In the genomic region with DNA sequence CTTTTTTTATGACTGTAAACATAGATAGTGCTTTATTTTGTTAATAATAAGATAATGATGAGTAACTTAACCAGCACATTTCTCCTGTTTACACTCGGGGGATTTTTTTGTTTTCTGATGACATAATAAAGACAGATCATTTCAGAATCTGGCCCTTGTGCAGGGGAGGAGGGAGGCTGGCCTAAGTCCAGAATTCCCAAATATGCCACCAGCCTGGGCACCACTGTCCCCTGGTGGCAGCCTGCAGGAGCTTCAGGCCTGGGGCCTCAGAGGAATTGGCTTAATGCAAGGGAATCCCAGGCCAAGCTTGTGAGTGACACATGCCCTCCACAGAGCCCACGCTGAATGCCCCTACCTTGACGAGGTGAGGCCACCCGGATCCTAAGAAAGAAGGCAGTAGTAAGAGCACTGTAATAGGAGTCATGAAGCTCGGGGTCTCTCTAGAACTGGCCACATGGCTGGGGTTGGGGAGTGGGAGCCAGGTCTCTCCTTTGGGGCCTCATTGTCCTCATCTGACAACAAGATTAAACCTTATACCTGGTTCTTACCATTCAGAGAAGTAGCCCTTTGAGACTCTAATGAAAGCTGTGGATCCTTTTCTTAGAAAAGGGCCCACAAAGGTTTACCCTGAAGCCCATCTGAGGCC, we compare ENCODE assay signal across 8 cellular contexts. TPM values are rescaled to one million over a fixed set of nuclear protein-coding genes. Genes with fewer than 3 reads are reported as not detected.
DNase-seq lines count a peak whose midpoint lies in the region; ATAC-seq and TF ChIP-seq lines count a peak whose summit lies in the region.

No MANE protein-coding gene starts in this region.

- no peak overlapping the region for H3K9ac ChIP-seq in parathyroid adenoma

- TF ChIP-seq CTCF in GM10248 (IDR thresholded peaks at IDR 0.05; ENCODE audit: control extremely low read depth, extremely low read depth, low read depth, missing control alignments) (peak; percentile 40), parathyroid adenoma (IDR thresholded peaks at IDR 0.05) (peak; percentile 93)

- H3K4me1 ChIP-seq in parathyroid adenoma = peaks cover 32% of the 10 kb centered on the region

- no peaks in the 10 kb centered on the region for H3K36me3 ChIP-seq in parathyroid adenoma (ENCODE audit: control insufficient read depth, insufficient read depth, low read length)

- DNase-seq in A172 (ENCODE audit: low spot score) (peak; percentile 85), GM10248 (ENCODE audit: extremely low spot score) (no peak), NCI-H2029 (lab: John Stamatoyannopoulos, UW) (peak; percentile 74), UCSD-AML1 (lab: John Stamatoyannopoulos, UW; ENCODE audit: unreplicated experiment) (peak; percentile 49), foreskin melanocyte (peak; percentile 63), activated T-cell treated with anti-CD3 and anti-CD28 coated beads for 4 hours (no peak)

- H3K9me3 ChIP-seq in parathyroid adenoma (ENCODE audit: control insufficient read depth, low read length) = no peaks in the 10 kb centered on the region

- CTCF ChIA-PET in GM10248 (lab: Yijun Ruan, JAX) = interaction anchor here (1.0 to 4.0 kb wide), 11 partner anchors 12 to 624 kb away, joined by 3 to 48 read pairs (median 7); a partner anchor contains a TSS

- POLR2A ChIA-PET in GM10248 (lab: Yijun Ruan, JAX) = no interaction called here

- H2AFZ ChIP-seq in parathyroid adenoma = no peak overlapping the region

- H3K27ac ChIP-seq in parathyroid adenoma = peak overlapping the region; percentile 99

- peak overlapping the region; percentile 19 for H3K4me2 ChIP-seq in parathyroid adenoma (ENCODE audit: low read length)

- ATAC-seq in HG02970 (IDR thresholded peaks at IDR 0.05; ENCODE audit: low FRiP score, unreplicated experiment) = no peak

- no peak overlapping the region for H3K4me3 ChIP-seq in parathyroid adenoma (ENCODE audit: low read depth, low read length)

- no peaks in the 10 kb centered on the region for H3K79me2 ChIP-seq in parathyroid adenoma

- no peaks in the 10 kb centered on the region for H3K27me3 ChIP-seq in parathyroid adenoma (ENCODE audit: control insufficient read depth, insufficient read depth, low read length)

RNA-seq across cellular contexts. Expression of a gene that starts 24.1 kb away (rescaled TPM):
- 20.9 and 23.0 TPM in 2 replicates for total RNA-seq in A172 (2014; rRNA removed; shearing (Covaris generic))

RNA-seq across cellular contexts. Expression of a gene that starts 38.4 kb away (rescaled TPM):
- total RNA-seq in A172 (2014; rRNA removed; shearing (Covaris generic)) = 0.62 TPM in 1 of 2 replicates, not detected in the other

RNA-seq across cellular contexts. Expression of a gene that starts 54.8 kb away (rescaled TPM):
- 7.0 and 11.2 TPM in 2 replicates for total RNA-seq in A172 (2014; rRNA removed; shearing (Covaris generic))

Comparison
In these comparisons a context has a peak if more than half of its experiments do, and no peak if none do; other contexts are left out.
1. DNase-seq: peak in A172 (single experiment), NCI-H2029 (single experiment), UCSD-AML1 (single experiment) and foreskin melanocyte (single experiment); none in GM10248 (single experiment) and activated T-cell treated with anti-CD3 and anti-CD28 coated beads for 4 hours (single experiment).